In the genomic region with DNA sequence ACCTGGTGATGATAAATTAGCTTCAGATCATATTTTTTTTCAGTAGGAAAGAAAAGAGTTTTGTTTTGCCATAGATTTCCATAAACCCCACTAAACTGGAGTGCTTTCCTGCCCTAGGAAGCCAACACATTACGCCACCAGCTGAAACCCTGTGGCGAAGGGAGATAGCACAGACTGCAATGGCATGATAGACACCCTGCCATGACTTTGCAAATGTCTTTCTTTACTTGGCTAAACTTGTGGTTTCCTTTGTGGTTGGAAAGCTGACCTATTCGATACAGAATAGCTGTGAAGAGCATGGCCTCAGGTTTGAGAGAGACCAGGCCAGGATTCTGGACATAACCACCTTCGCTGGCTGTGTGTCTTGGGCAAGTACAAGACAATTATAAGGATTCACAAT, we compare ENCODE assay signal across 21 cellular contexts. TPM values are rescaled to one million over a fixed set of nuclear protein-coding genes. Genes with fewer than 3 reads are reported as not detected.
DNase-seq lines count a peak whose midpoint lies in the region; ATAC-seq, FAIRE-seq and TF ChIP-seq lines count a peak whose summit lies in the region.
"Had no signal": no experiment of that assay in that cellular context is flagged by ENCODE, and none has a peak within 500 bp of the region (broad histone marks: within the 10 kb centered on the region; RNA-seq: fewer than 3 reads in every experiment).

No MANE protein-coding gene starts in this region.

- no peak overlapping the region for H3K4me2 ChIP-seq in astrocyte (ENCODE audit: low read length)

- no peak overlapping the region for H3K27ac ChIP-seq in astrocyte (ENCODE audit: low read depth, low read length)
- H3K27ac ChIP-seq in naive thymus-derived CD4-positive, alpha-beta T cell (ENCODE audit: low read depth, low read length): no peak overlapping the region
- H3K27ac ChIP-seq: ascending aorta, SJCRH30, skin epidermis had no signal

- FAIRE-seq in astrocyte (lab: Jason Lieb, UNC): no peak

- H3K27ac Mint-ChIP-seq in astrocyte (ENCODE audit: unreplicated experiment): peak overlapping the region; percentile 47
- H3K27ac Mint-ChIP-seq in naive thymus-derived CD4-positive, alpha-beta T cell: no peak overlapping the region
- H3K27ac Mint-ChIP-seq: activated CD4-positive, alpha-beta T cell treated with anti-CD3 and anti-CD28 coated beads, Interleukin-2, amount 10 ng/mL, durations not matched to agents 24 days and 14 days; natural killer cell had no signal

- no peaks in the 10 kb centered on the region for H3K79me2 ChIP-seq in astrocyte (ENCODE audit: insufficient read depth, low read length)

- H3K27me3 Mint-ChIP-seq in astrocyte (ENCODE audit: low read depth, unreplicated experiment): no peaks in the 10 kb centered on the region
- peaks cover 0 to 27% (median 21%) of the 10 kb centered on the region in 5 donors for H3K27me3 Mint-ChIP-seq in naive thymus-derived CD4-positive, alpha-beta T cell
- H3K27me3 Mint-ChIP-seq: activated CD4-positive, alpha-beta T cell treated with anti-CD3 and anti-CD28 coated beads, Interleukin-2, amount 10 ng/mL, durations not matched to agents 24 days and 14 days had no signal

- no peak overlapping the region for H3K4me3 Mint-ChIP-seq in astrocyte (ENCODE audit: unreplicated experiment)
- no peak overlapping the region for H3K4me3 Mint-ChIP-seq in naive thymus-derived CD4-positive, alpha-beta T cell
- H3K4me3 Mint-ChIP-seq: activated CD4-positive, alpha-beta T cell treated with anti-CD3 and anti-CD28 coated beads, Interleukin-2, amount 10 ng/mL, durations not matched to agents 24 days and 14 days; natural killer cell had no signal

- H4K20me1 ChIP-seq in astrocyte (ENCODE audit: insufficient read depth, low read length): peaks cover 3% of the 10 kb centered on the region

- no peak overlapping the region for H3K9ac ChIP-seq in astrocyte (ENCODE audit: low read length)

- no peaks in the 10 kb centered on the region for H3K9me3 Mint-ChIP-seq in astrocyte (ENCODE audit: unreplicated experiment)
- H3K9me3 Mint-ChIP-seq in naive thymus-derived CD4-positive, alpha-beta T cell: no peaks in the 10 kb centered on the region
- H3K9me3 Mint-ChIP-seq: activated CD4-positive, alpha-beta T cell treated with anti-CD3 and anti-CD28 coated beads, Interleukin-2, amount 10 ng/mL, durations not matched to agents 24 days and 14 days; natural killer cell had no signal

- POLR2A ChIA-PET in naive thymus-derived CD4-positive, alpha-beta T cell (lab: Charles Lee): no interaction called here

- no peaks in the 10 kb centered on the region for H3K36me3 ChIP-seq in astrocyte (ENCODE audit: insufficient read depth, low read length)
- H3K36me3 ChIP-seq in naive thymus-derived CD4-positive, alpha-beta T cell (ENCODE audit: control insufficient read depth in 2 of 3, insufficient read depth in 3 of 3, low read length in 3 of 3): no peaks in the 10 kb centered on the region
- H3K36me3 ChIP-seq: ascending aorta, SJCRH30 had no signal

- H3K27me3 ChIP-seq in astrocyte (ENCODE audit: insufficient read depth, low read length): no peaks in the 10 kb centered on the region
- H3K27me3 ChIP-seq in naive thymus-derived CD4-positive, alpha-beta T cell (ENCODE audit: control insufficient read depth in 2 of 2, insufficient read depth in 2 of 2, low read length in 2 of 2): no peaks in the 10 kb centered on the region
- H3K27me3 ChIP-seq: ascending aorta, SJCRH30 had no signal

- intact Hi-C loops in naive thymus-derived CD4-positive, alpha-beta T cell (cut with micrococcal nuclease): no loop called here

- peak; percentile 72 for ATAC-seq in naive thymus-derived CD4-positive, alpha-beta T cell
- no peak for ATAC-seq in HG03135 (IDR thresholded peaks at IDR 0.05; ENCODE audit: unreplicated experiment)
- ATAC-seq: GM12878 had no signal

- CTCF ChIA-PET in naive thymus-derived CD4-positive, alpha-beta T cell (lab: Charles Lee): interaction anchor here (0.6 kb wide), 1 partner anchor 45 kb away, joined by 3 read pairs; no protein-coding TSS in a partner anchor

- H3K9me3 ChIP-seq in astrocyte (ENCODE audit: insufficient read depth, low read depth, low read length): no peaks in the 10 kb centered on the region
- H3K9me3 ChIP-seq in naive thymus-derived CD4-positive, alpha-beta T cell (ENCODE audit: control insufficient read depth in 2 of 3, low read length in 3 of 3): no peaks in the 10 kb centered on the region
- H3K9me3 ChIP-seq: ascending aorta, SJCRH30 had no signal

- no peak overlapping the region for H2AFZ ChIP-seq in astrocyte (ENCODE audit: low read depth, low read length)

- H3K4me1 Mint-ChIP-seq in astrocyte (ENCODE audit: low read depth, unreplicated experiment): peaks cover 44% of the 10 kb centered on the region
- H3K4me1 Mint-ChIP-seq in naive thymus-derived CD4-positive, alpha-beta T cell: peaks cover 0 to 14% (median 10%) of the 10 kb centered on the region in 7 donors

- H3K36me3 Mint-ChIP-seq in astrocyte (ENCODE audit: low read depth, unreplicated experiment): peaks cover 8% of the 10 kb centered on the region
- H3K36me3 Mint-ChIP-seq in naive thymus-derived CD4-positive, alpha-beta T cell: no peaks in the 10 kb centered on the region
- H3K36me3 Mint-ChIP-seq: natural killer cell had no signal

- peaks cover 12% of the 10 kb centered on the region for H3K4me1 ChIP-seq in astrocyte (ENCODE audit: insufficient read depth, low read length)
- no peaks in the 10 kb centered on the region for H3K4me1 ChIP-seq in naive thymus-derived CD4-positive, alpha-beta T cell (ENCODE audit: control insufficient read depth in 2 of 2, insufficient read depth in 2 of 2, low read length in 2 of 2)

- DNase-seq in H4 (ENCODE audit: low spot score) (peak; percentile 74), NOMO-1 treated with dmso at 0.1 percent for 144 hours (lab: John Stamatoyannopoulos, UW; ENCODE audit: unreplicated experiment) (peak; percentile 17), astrocyte (ENCODE audit: low read depth) (peak; percentile 55), cerebellum (ENCODE audit: low spot score) (no peak)
- DNase-seq in naive thymus-derived CD4-positive, alpha-beta T cell: no peak
- no peak for DNase-seq in stimulated activated CD4-positive, alpha-beta T cell treated with anti-CD3 and anti-CD28 coated beads, Interleukin-12 subunit alpha, Interleukin-12 subunit beta, amount 100 ng/mL, for 4 hours
- no peak for DNase-seq in activated CD4-positive, alpha-beta T cell treated with anti-CD3 and anti-CD28 coated beads, Interleukin-2, amount 50 U/mL, for 4 hours
- DNase-seq: activated CD4-positive, alpha-beta T cell treated with anti-CD3 and anti-CD28 coated beads, Interleukin-2, amount 10 ng/mL, durations not matched to agents 24 days and 14 days; activated naive CD4-positive, alpha-beta T cell; Calu3; cortex of kidney; KG1; natural killer cell; NCI-H1417; SJCRH30; T1000 had no signal

- no peak overlapping the region for H3K4me3 ChIP-seq in astrocyte (ENCODE audit: insufficient read depth, low read depth, low read length)
- no peak overlapping the region for H3K4me3 ChIP-seq in naive thymus-derived CD4-positive, alpha-beta T cell (ENCODE audit: low read length)
- H3K4me3 ChIP-seq: ascending aorta, GM12878, lung, SJCRH30, skin epidermis had no signal

- TF ChIP-seq CTCF in astrocyte (IDR thresholded peaks at IDR 0.05; ENCODE audit: insufficient read depth, low read depth, low read length): no peak

RNA-seq across cellular contexts. Expression of gene MFAP3L, which starts 19.1 kb away (rescaled TPM):
- total RNA-seq in H4 (2014; rRNA removed; shearing (Covaris generic)): 3.6 and 4.3 TPM in 2 replicates
- 30.2 and 30.8 TPM in 2 replicates for total RNA-seq in astrocyte
- total RNA-seq in naive thymus-derived CD4-positive, alpha-beta T cell: 1 to 10 TPM in 3 of 5 experiments, under 1 TPM in 2; 0.05 to 2.0 (median 1.1) TPM
- under 1 TPM; 0.23 to 0.47 TPM for polyA plus RNA-seq in naive thymus-derived CD4-positive, alpha-beta T cell
- total RNA-seq in cerebellum: 12.6 TPM

Comparison
In these comparisons a context has a peak if more than half of its experiments do, and no peak if none do; other contexts are left out.
1. DNase-seq: peak in H4 (single experiment), NOMO-1 treated with dmso at 0.1 percent for 144 hours (single experiment) and astrocyte (single experiment); none in naive thymus-derived CD4-positive, alpha-beta T cell (0 of 9), cerebellum (single experiment), stimulated activated CD4-positive, alpha-beta T cell treated with anti-CD3 and anti-CD28 coated beads, Interleukin-12 subunit alpha, Interleukin-12 subunit beta, amount 100 ng/mL, for 4 hours (single experiment) and activated CD4-positive, alpha-beta T cell treated with anti-CD3 and anti-CD28 coated beads, Interleukin-2, amount 50 U/mL, for 4 hours (0 of 2).